22 cellular contexts compared by ENCODE assay signal in genomic region chr10:131093795-131094366, GRCh38.
A peak's percentile ranks its signal among the peaks of the same experiment; 100 is the strongest.
DNase-seq lines count a peak whose midpoint lies in the region; ATAC-seq, FAIRE-seq and TF ChIP-seq lines count a peak whose summit lies in the region.
"Had no signal": no experiment of that assay in that cellular context is flagged by ENCODE, and none has a peak within 500 bp of the region (broad histone marks: within the 10 kb centered on the region; RNA-seq: fewer than 3 reads in every experiment).

No MANE protein-coding gene starts in this region.

- H3K36me3 ChIP-seq in H7 (replicated peaks; ENCODE audit: control insufficient read depth, insufficient read depth, low read length): no peaks in the 10 kb centered on the region
- H3K36me3 ChIP-seq in K562 (ENCODE audit: control insufficient read depth, insufficient read depth, low read length): no peaks in the 10 kb centered on the region
- H3K36me3 ChIP-seq: left lung, SJCRH30 had no signal

- BruUV-seq in K562 (replicated peaks; lab: Mats Ljungman, UMichigan): no TSS peak

- in situ Hi-C loops in K562 (cut with MboI): no loop called here

- no peaks in the 10 kb centered on the region for H3K9me3 ChIP-seq in K562 (replicated peaks; ENCODE audit: control insufficient read depth, insufficient read depth, low read depth, low read length)
- H3K9me3 ChIP-seq: left lung, SJCRH30 had no signal

- no peaks in the 10 kb centered on the region; a peak in 1 of 5 replicates for H3K4me1 ChIP-seq in K562 (replicated peaks in 1 of 2; ENCODE audit: control insufficient read depth in 2 of 2, insufficient read depth in 2 of 2, low read length in 2 of 2)
- H3K4me1 ChIP-seq: left lung, SJCRH30 had no signal

- no peak for FAIRE-seq in K562 (lab: Jason Lieb, UNC)
- no peak for FAIRE-seq in GM19239 (lab: Jason Lieb, UNC)
- FAIRE-seq: bronchial epithelial cell had no signal

- H3K4me2 ChIP-seq in K562 (ENCODE audit: insufficient read depth, low read length): no peak overlapping the region

- no peaks in the 10 kb centered on the region for H3K79me2 ChIP-seq in K562 (ENCODE audit: control insufficient read depth, insufficient read depth, low read length)

- no peaks in the 10 kb centered on the region for H3K9me1 ChIP-seq in K562 (ENCODE audit: control insufficient read depth, insufficient read depth, low read length)

- CTCF ChIA-PET in K562 (lab: Yijun Ruan, JAX; ENCODE audit: low intra/inter-chr PET ratio): no interaction called here

- no peak for TF ChIP-seq POLR2A in K562 (conservative IDR thresholded peaks at IDR 0.05)

- intact Hi-C loops in K562 (cut with micrococcal nuclease): no loop called here

- H3K4me3 ChIP-seq in H7 (ENCODE audit: insufficient read depth, low read depth, low read length): no peak overlapping the region
- H3K4me3 ChIP-seq in K562: no peak overlapping the region
- H3K4me3 ChIP-seq: GM23248, left lung, SJCRH30 had no signal

- H3K27ac ChIP-seq in K562 (ENCODE audit: extremely low read depth, low read depth, low read length): no peak overlapping the region
- H3K27ac ChIP-seq: GM23248, left lung, SJCRH30 had no signal

- H3K27me3 ChIP-seq in H7 (ENCODE audit: control insufficient read depth, insufficient read depth, low read length) (no peaks in the 10 kb centered on the region), K562 (ENCODE audit: control insufficient read depth in 2 of 2, insufficient read depth in 2 of 2, low read length in 2 of 2) (peaks cover 0 to 28% of the 10 kb centered on the region in 2 experiments; a peak in 3 of 5 replicates)
- H3K27me3 ChIP-seq: SJCRH30 had no signal

- no peak for TF ChIP-seq EP300 in K562 (IDR thresholded peaks at IDR 0.05; ENCODE audit: low read length)

- POLR2A ChIA-PET in K562 (lab: Yijun Ruan, JAX): no interaction called here

- no peak for TF ChIP-seq RAD21 in K562 (CRISPR knock-in tag; conservative IDR thresholded peaks at IDR 0.05 in 1 of 2, IDR thresholded peaks at IDR 0.05 in 1 of 2)

- H2AFZ ChIP-seq in K562 (ENCODE audit: low read depth, low read length): no peak overlapping the region
- H2AFZ ChIP-seq: GM23248 had no signal

- no peak for ATAC-seq in K562
- ATAC-seq in left lobe of liver: peak; percentile 19
- ATAC-seq in GM21717 (IDR thresholded peaks at IDR 0.05; ENCODE audit: unreplicated experiment): no peak
- ATAC-seq: activated CD4-positive, alpha-beta T cell treated with anti-CD3 and anti-CD28 coated beads for 36 hours; activated CD8-positive, alpha-beta T cell treated with anti-CD3 and anti-CD28 coated beads, Interleukin-2, amount 10 ng/mL, durations not matched to agents 7 days and 5 days had no signal

- no peak for TF ChIP-seq CTCF in K562 (IDR thresholded peaks at IDR 0.05 in 2 of 3, conservative IDR thresholded peaks at IDR 0.05 in 1 of 3; ENCODE audit: insufficient read depth in 2 of 3, low read depth in 1 of 3, low read length in 3 of 3)

- H4K20me1 ChIP-seq in K562 (replicated peaks; ENCODE audit: control insufficient read depth, insufficient read depth, low read length): no peaks in the 10 kb centered on the region

- 0% methylated on average over 18 of the region's 19 CpGs for WGBS in K562 (ENCODE audit: insufficient coverage, low coverage, missing lambda C conversion rate)

- no peak overlapping the region for H3K9ac ChIP-seq in K562 (ENCODE audit: insufficient read depth in 1 of 2, low read depth in 2 of 2, low read length in 2 of 2)
- H3K9ac ChIP-seq: GM23248 had no signal

- peak; percentile 54 for DNase-seq in H7
- DNase-seq in K562 (ENCODE audit: extremely low read depth in 1 of 4, low spot score in 3 of 4): no peak
- DNase-seq in left lobe of liver (ENCODE audit: low spot score): no peak
- peak; percentile 59 for DNase-seq in retina
- DNase-seq in GM19239 (ENCODE audit: insufficient read length, low spot score): no peak
- no peak for DNase-seq in NCI-H187 (lab: John Stamatoyannopoulos, UW)
- DNase-seq: activated CD4-positive, alpha-beta T cell treated with anti-CD3 and anti-CD28 coated beads for 36 hours; activated CD8-positive, alpha-beta T cell treated with anti-CD3 and anti-CD28 coated beads, Interleukin-2, amount 10 ng/mL, durations not matched to agents 7 days and 5 days; activated naive CD4-positive, alpha-beta T cell treated with anti-CD3 and anti-CD28 coated beads, Interleukin-2, amount 50 U/mL, for 16 hours; amygdala; GM23248; Karpas-422; NCI-H1417 treated with DMSO at 0.1 percent for 48 hours; NCI-H226; nucleus accumbens; SJCRH30; stimulated activated naive CD4-positive, alpha-beta T cell treated with Interleukin-2 at 50 U/mL for 16 hours; SW 1271; T-helper 9 cell had no signal

TF ChIP-seq in K562, 482 proteins besides CTCF, POLR2A, EP300 and RAD21:
- TF ChIP-seq ZNF79 (CRISPR knock-in tag; IDR thresholded peaks at IDR 0.05; ENCODE audit: low read depth): no peak
- peak; percentile 54 for TF ChIP-seq GABPA (tag; conservative IDR thresholded peaks at IDR 0.05; ENCODE audit: low read depth)

Comparison
In these comparisons a context has a peak if more than half of its experiments do, and no peak if none do; other contexts are left out.
1. DNase-seq: peak in H7 (single experiment) and retina (single experiment); none in K562 (0 of 4), left lobe of liver (single experiment), GM19239 (single experiment) and NCI-H187 (0 of 2).